Comparison of ENCODE assay signal across 8 cellular contexts in the genomic region with DNA sequence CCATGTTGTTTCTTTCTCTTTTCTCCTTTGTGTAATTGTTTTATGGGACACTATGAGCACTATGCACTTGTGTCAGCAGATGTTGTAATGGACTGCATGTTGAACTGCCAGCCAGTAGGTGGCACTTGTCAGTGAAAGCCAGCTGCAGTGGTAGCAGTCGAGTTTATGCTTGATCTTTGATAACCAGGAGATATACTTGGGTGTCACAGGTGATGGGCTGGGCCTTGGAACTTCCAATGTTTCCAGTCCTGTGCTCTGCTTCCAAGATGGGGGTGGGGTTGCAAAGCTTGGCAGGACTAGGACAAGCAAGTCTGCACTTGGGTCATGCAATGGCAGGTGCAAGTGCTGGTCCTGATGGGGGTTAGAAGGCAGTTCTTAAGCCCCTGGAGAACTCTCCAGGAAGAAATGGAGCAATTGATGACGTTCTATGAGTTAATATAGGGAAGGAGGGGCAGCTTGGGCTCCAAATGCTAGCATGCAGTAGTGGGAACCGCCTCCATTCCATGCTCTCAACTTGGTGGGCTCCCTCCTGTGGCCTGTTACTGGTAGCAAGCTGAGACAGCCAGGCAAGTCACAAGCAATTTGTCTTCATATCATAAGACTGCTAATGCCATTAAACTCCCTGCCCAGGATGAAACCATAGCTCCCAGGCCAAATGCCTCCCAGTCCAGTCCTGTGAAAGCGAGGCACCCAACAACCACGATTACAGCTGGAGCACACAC. TPM values are rescaled to one million over a fixed set of nuclear protein-coding genes. Genes with fewer than 3 reads are reported as not detected.
DNase-seq lines count a peak whose midpoint lies in the region; ATAC-seq and TF ChIP-seq lines count a peak whose summit lies in the region.

No MANE protein-coding gene starts in this region.

- H3K36me3 Mint-ChIP-seq in activated naive CD4-positive, alpha-beta T cell treated with anti-CD3 and anti-CD28 coated beads, Interleukin-2, amount 50 U/mL, for 72 hours = peaks cover 0 to 2% of the 10 kb centered on the region in 2 donors

- ATAC-seq in GM18502 (IDR thresholded peaks at IDR 0.05; ENCODE audit: poor library complexity, unreplicated experiment) (peak; percentile 98), HG02763 (IDR thresholded peaks at IDR 0.05; ENCODE audit: unreplicated experiment) (peak; percentile 96)
- peak; percentile 56 to 76 for ATAC-seq in activated naive CD4-positive, alpha-beta T cell treated with anti-CD3 and anti-CD28 coated beads, Interleukin-2, amount 50 U/mL, for 72 hours
- no peak for ATAC-seq in stimulated activated naive CD8-positive, alpha-beta T cell treated with anti-CD3 and anti-CD28 coated beads, Interleukin-15, Interleukin-2, amounts not matched to agents 100 U/mL and 50 U/mL, for 24 hours

- no peak overlapping the region for H3K4me3 ChIP-seq in AG09309 (ENCODE audit: control insufficient read depth, low read depth, low read length)

- DNase-seq in AG09309 (ENCODE audit: low read depth) (no peak), NCI-H69 (lab: John Stamatoyannopoulos, UW) (peak; percentile 9), iPS-NIHi7 (ENCODE audit: extremely low spot score) (peak; percentile 31), NCI-H524 treated with DMSO at 0.1 percent for 48 hours (lab: John Stamatoyannopoulos, UW) (no peak)
- DNase-seq in activated naive CD4-positive, alpha-beta T cell treated with anti-CD3 and anti-CD28 coated beads, Interleukin-2, amount 50 U/mL, for 72 hours (ENCODE audit: low spot score in 2 of 2) = peak in 1 of 2 donors; percentile 6
- DNase-seq in stimulated activated naive CD8-positive, alpha-beta T cell treated with anti-CD3 and anti-CD28 coated beads, Interleukin-15, Interleukin-2, amounts not matched to agents 100 U/mL and 50 U/mL, for 24 hours = peak; percentile 12

- no peak overlapping the region for H3K27ac Mint-ChIP-seq in activated naive CD4-positive, alpha-beta T cell treated with anti-CD3 and anti-CD28 coated beads, Interleukin-2, amount 50 U/mL, for 72 hours

- TF ChIP-seq CTCF in AG09309 (IDR thresholded peaks at IDR 0.05; ENCODE audit: control insufficient read depth, insufficient read depth, low read depth, low read length, missing control alignments) = peak; percentile 39

- peaks cover 0 to 3% of the 10 kb centered on the region in 2 donors for H3K9me3 Mint-ChIP-seq in activated naive CD4-positive, alpha-beta T cell treated with anti-CD3 and anti-CD28 coated beads, Interleukin-2, amount 50 U/mL, for 72 hours

RNA-seq across cellular contexts. Expression of a gene that starts 21.0 kb away (rescaled TPM):
- total RNA-seq in activated naive CD4-positive, alpha-beta T cell treated with anti-CD3 and anti-CD28 coated beads, Interleukin-2, amount 50 U/mL, for 72 hours = not detected

Comparison
In these comparisons a context has a peak if more than half of its experiments do, and no peak if none do; other contexts are left out.
1. DNase-seq: peak in NCI-H69 (single experiment), iPS-NIHi7 (single experiment) and stimulated activated naive CD8-positive, alpha-beta T cell treated with anti-CD3 and anti-CD28 coated beads, Interleukin-15, Interleukin-2, amounts not matched to agents 100 U/mL and 50 U/mL, for 24 hours (single experiment); none in AG09309 (single experiment) and NCI-H524 treated with DMSO at 0.1 percent for 48 hours (single experiment).